ENCODE assay signal across 16 cellular contexts in genomic region chr2:225600865-225601264, GRCh38.
"Had no signal": no experiment of that assay in that cellular context is flagged by ENCODE, and none has a peak within 500 bp of the region (broad histone marks: within the 10 kb centered on the region; RNA-seq: fewer than 3 reads in every experiment).

No MANE protein-coding gene starts in this region.

- ATAC-seq: activated CD4-positive, alpha-beta T cell treated with anti-CD3 and anti-CD28 coated beads for 36 hours; activated CD8-positive, alpha-beta memory T cell treated with anti-CD3 and anti-CD28 coated beads, Interleukin-2, amount 10 ng/mL, durations not matched to agents 7 days and 5 days; body of pancreas; naive thymus-derived CD8-positive, alpha-beta T cell had no signal

- H3K9ac ChIP-seq: parathyroid adenoma had no signal

- DNase-seq: activated CD4-positive, alpha-beta memory T cell treated with anti-CD3 and anti-CD28 coated beads for 36 hours; activated CD4-positive, alpha-beta T cell treated with anti-CD3 and anti-CD28 coated beads for 36 hours; activated CD8-positive, alpha-beta memory T cell treated with anti-CD3 and anti-CD28 coated beads, Interleukin-2, amount 10 ng/mL, durations not matched to agents 7 days and 5 days; activated effector memory CD4-positive, alpha-beta T cell treated with Interleukin-2 at 50 U/mL for 16 hours; activated T-cell treated with anti-CD3 and anti-CD28 coated beads, Interleukin-2, amount 50 U/mL, for 24 hours; amygdala; body of pancreas; caudate nucleus; colonic mucosa; islet precursor cell; naive thymus-derived CD8-positive, alpha-beta T cell; stimulated activated CD4-positive, alpha-beta T cell treated with anti-CD3 and anti-CD28 coated beads, Interleukin-1b, Interleukin-23, amount 100 ng/mL, for 48 hours; WERI-Rb-1 had no signal

- H3K27me3 ChIP-seq: body of pancreas, colonic mucosa had no signal

- H3K9me3 ChIP-seq: colonic mucosa, thoracic aorta had no signal

- H3K27ac ChIP-seq: body of pancreas, colonic mucosa, parathyroid adenoma, thoracic aorta, WERI-Rb-1 had no signal

- H2AFZ ChIP-seq: parathyroid adenoma had no signal

- H3K36me3 ChIP-seq: colonic mucosa, thoracic aorta, WERI-Rb-1 had no signal

- H3K4me3 ChIP-seq: body of pancreas, colonic mucosa, lung, thoracic aorta had no signal

- H3K79me2 ChIP-seq: parathyroid adenoma had no signal

- H3K4me1 ChIP-seq: body of pancreas, colonic mucosa, parathyroid adenoma had no signal
